In genomic region chr7:139421123-139421522, GRCh38 we compare ENCODE assay signal across 20 cellular contexts.
"Had no signal": no experiment of that assay in that cellular context is flagged by ENCODE, and none has a peak within 500 bp of the region (broad histone marks: within the 10 kb centered on the region; RNA-seq: fewer than 3 reads in every experiment).

No MANE protein-coding gene starts in this region.

- H3K4me1 ChIP-seq: SJCRH30 had no signal

- H3K9me3 ChIP-seq: MG63, SJCRH30, SK-N-SH had no signal

- H3K27ac Mint-ChIP-seq: activated naive CD4-positive, alpha-beta T cell treated with anti-CD3 and anti-CD28 coated beads, Interleukin-2, amount 10 ng/mL, durations not matched to agents 7 days and 5 days had no signal

- H3K4me1 Mint-ChIP-seq: activated naive CD4-positive, alpha-beta T cell treated with anti-CD3 and anti-CD28 coated beads, Interleukin-2, amount 10 ng/mL, durations not matched to agents 7 days and 5 days; brain had no signal

- DNase-seq: activated CD4-positive, alpha-beta T cell treated with anti-CD3 and anti-CD28 coated beads for 48 hours; activated CD4-positive, alpha-beta T cell treated with anti-CD3 and anti-CD28 coated beads, Interleukin-2, amount 50 U/mL, for 4 hours; activated CD8-positive, alpha-beta memory T cell treated with anti-CD3 and anti-CD28 coated beads for 24 hours; activated effector memory CD4-positive, alpha-beta T cell treated with anti-CD3 and anti-CD28 coated beads, Interleukin-2, amount 50 U/mL, for 16 hours; activated naive CD4-positive, alpha-beta T cell treated with anti-CD3 and anti-CD28 coated beads, Interleukin-2, amount 10 ng/mL, durations not matched to agents 7 days and 5 days; amygdala; MG63; MV-4-11; NCI-H1092 treated with DMSO at 0.1 percent for 48 hours; NCI-H1417 treated with DMSO at 0.1 percent for 48 hours; NCI-H1694; NCI-H2029; NCI-H345; NCI-H510A; NCI-H526 treated with DMSO at 0.1 percent for 48 hours; NCI-H82; SJCRH30 had no signal

- ATAC-seq: activated CD4-positive, CD25-positive, alpha-beta regulatory T cell treated with anti-CD3 and anti-CD28 coated beads, Interleukin-2, amount 50 U/mL, for 24 hours had no signal

- H3K4me3 ChIP-seq: MG63, SJCRH30 had no signal

- H3K27me3 ChIP-seq: MG63, SJCRH30 had no signal

- H3K27me3 Mint-ChIP-seq: activated naive CD4-positive, alpha-beta T cell treated with anti-CD3 and anti-CD28 coated beads, Interleukin-2, amount 10 ng/mL, durations not matched to agents 7 days and 5 days; brain had no signal

- H3K27ac ChIP-seq: SJCRH30 had no signal

- H3K9me3 Mint-ChIP-seq: activated naive CD4-positive, alpha-beta T cell treated with anti-CD3 and anti-CD28 coated beads, Interleukin-2, amount 10 ng/mL, durations not matched to agents 7 days and 5 days; brain had no signal

- H3K4me3 Mint-ChIP-seq: activated naive CD4-positive, alpha-beta T cell treated with anti-CD3 and anti-CD28 coated beads, Interleukin-2, amount 10 ng/mL, durations not matched to agents 7 days and 5 days; brain had no signal
